1 cellular context compared by ENCODE assay signal in the genomic region with DNA sequence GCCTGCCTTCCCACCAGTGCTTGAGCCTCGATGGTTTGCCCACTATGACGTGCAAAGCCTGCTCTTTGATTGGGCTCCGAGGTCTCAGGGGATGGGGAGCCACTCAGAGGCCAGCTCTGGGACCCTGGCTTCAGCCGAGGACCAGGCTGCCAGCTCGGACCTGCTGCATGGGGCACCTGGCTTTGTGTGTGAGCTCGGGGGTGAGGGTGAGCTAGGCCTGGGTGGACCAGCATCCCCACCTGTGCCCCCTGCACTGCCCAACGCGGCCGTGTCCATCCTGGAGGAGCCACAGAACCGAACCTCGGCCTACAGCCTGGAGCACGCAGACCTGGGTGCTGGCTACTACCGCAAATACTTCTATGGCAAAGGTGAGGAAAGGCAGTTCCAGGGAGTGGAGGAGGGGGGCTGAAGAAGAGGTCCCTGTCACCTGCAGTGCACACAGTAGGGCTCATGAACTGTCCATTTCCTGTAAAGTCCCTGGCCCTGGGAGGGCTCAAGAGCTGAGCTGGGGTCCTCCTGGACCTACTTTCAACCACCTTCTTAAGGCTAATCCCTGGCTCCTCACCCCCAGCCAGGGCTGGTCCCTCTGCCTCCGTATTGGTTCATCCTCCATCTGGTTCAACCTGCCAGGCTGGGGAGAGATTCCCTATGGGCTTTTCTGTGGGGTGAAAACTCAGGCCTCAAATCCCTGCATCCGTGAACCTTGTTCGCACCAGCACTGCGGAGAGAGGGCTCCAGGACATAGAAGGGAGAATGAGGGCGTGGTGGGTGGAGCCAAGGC.
A peak's percentile ranks its signal among the peaks of the same experiment; 100 is the strongest.
TF ChIP-seq lines count a peak whose summit lies in the region.

No MANE protein-coding gene starts in this region.

TF ChIP-seq in HepG2, 621 proteins besides CTCF, POLR2A, EP300 and RAD21:
- TF ChIP-seq MYNN (CRISPR knock-in tag; IDR thresholded peaks at IDR 0.05; ENCODE audit: low read depth), result no peak
- TF ChIP-seq ZKSCAN1 (IDR thresholded peaks at IDR 0.05; ENCODE audit: low read length), result peak; percentile 57; the same call in 1 of the 2 replicates
TF ChIP-seq in HepG2: peak in this region for 1.
